1 cellular context compared by ENCODE assay signal in genomic region chr13:100290165-100290801, GRCh38.
TF ChIP-seq lines count a peak whose summit lies in the region.

No MANE protein-coding gene starts in this region.

TF ChIP-seq in HepG2, 621 proteins besides CTCF, POLR2A, EP300 and RAD21 (continued from another document):
- TF ChIP-seq ZNF362 (CRISPR knock-in tag; IDR thresholded peaks at IDR 0.05; ENCODE audit: borderline replicate concordance): peak; percentile 81; the same call in 1 of the 2 replicates
- no peak for TF ChIP-seq SMAD9 (CRISPR knock-in tag; IDR thresholded peaks at IDR 0.05)
